ENCODE assay signal across 8 cellular contexts in genomic region chr19:19488041-19488874, GRCh38. TPM values are rescaled to one million over a fixed set of nuclear protein-coding genes. Genes with fewer than 3 reads are reported as not detected.
A peak's percentile ranks its signal among the peaks of the same experiment; 100 is the strongest.
DNase-seq lines count a peak whose midpoint lies in the region; ATAC-seq, FAIRE-seq and TF ChIP-seq lines count a peak whose summit lies in the region.
"Had no signal": no experiment of that assay in that cellular context is flagged by ENCODE, and none has a peak within 500 bp of the region (broad histone marks: within the 10 kb centered on the region; RNA-seq: fewer than 3 reads in every experiment).

No MANE protein-coding gene starts in this region.

- H3K9me3 ChIP-seq in Peyer's patch (no peaks in the 10 kb centered on the region), small intestine (ENCODE audit: control insufficient read depth, low read depth) (no peaks in the 10 kb centered on the region)

- TF ChIP-seq CTCF in Peyer's patch (IDR thresholded peaks at IDR 0.05) (no peak), epithelial cell of proximal tubule (conservative IDR thresholded peaks at IDR 0.05; ENCODE audit: low read depth, low read length) (no peak), omental fat pad (IDR thresholded peaks at IDR 0.05) (no peak)

- H3K4me1 ChIP-seq in Peyer's patch (peaks cover 16 to 51% (median 24%) of the 10 kb centered on the region in 4 donors), small intestine (ENCODE audit: control insufficient read depth in 2 of 2, insufficient read depth in 1 of 2, low read depth in 1 of 2, low read length in 1 of 2) (peaks cover 8 to 9% of the 10 kb centered on the region in 2 donors)

- peak overlapping the region; percentile 70 to 88 (median 76) for H3K27ac ChIP-seq in Peyer's patch
- H3K27ac ChIP-seq in small intestine (ENCODE audit: low read depth in 1 of 2, low read length in 1 of 2): peak overlapping the region; percentile 2 to 93
- H3K27ac ChIP-seq: KMS-11 had no signal

- FAIRE-seq in small intestine (lab: Jason Lieb, UNC): no peak

- WGBS in small intestine, 3 donors: 36 to 52% (median 47%) methylated on average over 18 of the region's 18 CpGs

- DNase-seq in Peyer's patch: no peak
- no peak for DNase-seq in epithelial cell of proximal tubule (ENCODE audit: low read depth)
- DNase-seq in small intestine: peak; percentile 36
- DNase-seq in NOMO-1 treated with DMSO at 0.1 percent for 48 hours (lab: John Stamatoyannopoulos, UW; ENCODE audit: unreplicated experiment): no peak
- DNase-seq in omental fat pad (ENCODE audit: low spot score): no peak

- no peaks in the 10 kb centered on the region for H3K27me3 ChIP-seq in Peyer's patch
- no peaks in the 10 kb centered on the region for H3K27me3 ChIP-seq in small intestine (ENCODE audit: control insufficient read depth in 2 of 2, insufficient read depth in 2 of 2, low read length in 2 of 2)

- H3K36me3 ChIP-seq in Peyer's patch (peaks cover 0 to 25% (median 0%) of the 10 kb centered on the region in 3 donors), small intestine (ENCODE audit: control insufficient read depth in 2 of 2, insufficient read depth in 2 of 2, low read length in 2 of 2) (peaks cover under 1 to 6% of the 10 kb centered on the region in 2 donors)

- no peak overlapping the region for H3K4me3 ChIP-seq in Peyer's patch
- H3K4me3 ChIP-seq in epithelial cell of proximal tubule (ENCODE audit: low read depth, low read length): peak overlapping the region; percentile 23
- no peak overlapping the region for H3K4me3 ChIP-seq in small intestine (ENCODE audit: low read depth in 1 of 2, low read length in 2 of 2)
- H3K4me3 ChIP-seq: lung had no signal

- ATAC-seq in GM21526 (IDR thresholded peaks at IDR 0.05; ENCODE audit: low FRiP score, unreplicated experiment) (no peak), omental fat pad (ENCODE audit: low FRiP score) (no peak)

- no peak for TF ChIP-seq POLR2A in Peyer's patch (IDR thresholded peaks at IDR 0.05)

RNA-seq across cellular contexts. Expression of gene TSSK6, which starts 27.1 kb away (rescaled TPM):
- total RNA-seq in Peyer's patch: 10 to 100 TPM in 2 of 4 donors, 1 to 10 TPM in 2; 3.0 to 14.0 (median 10.0) TPM
- 0.58 and 1.7 TPM in 2 replicates for total RNA-seq in epithelial cell of proximal tubule
- 1 to 10 TPM; 1.9 to 3.4 (median 2.0) TPM for polyA plus RNA-seq in small intestine
- 1 to 10 TPM in 2 of 4 donors, under 1 TPM in 1, not detected in 1; 0.75 to 3.6 (median 1.3) TPM for total RNA-seq in omental fat pad

RNA-seq across cellular contexts. Expression of gene NDUFA13, which starts 27.8 kb away (rescaled TPM):
- 100 to 1,000 TPM in 3 of 4 donors, 10 to 100 TPM in 1; 40.7 to 188 (median 126) TPM for total RNA-seq in Peyer's patch
- 166 and 181 TPM in 2 replicates for total RNA-seq in epithelial cell of proximal tubule
- polyA plus RNA-seq in small intestine: 100 to 1,000 TPM; 337 to 344 (median 341) TPM
- total RNA-seq in omental fat pad: 10 to 100 TPM; 57.4 to 97.2 (median 63.9) TPM

RNA-seq across cellular contexts. Expression of gene YJEFN3, which starts 40.5 kb away (rescaled TPM):
- total RNA-seq in Peyer's patch (1 to 10 TPM; 4.4 to 9.9 (median 5.6) TPM), epithelial cell of proximal tubule (0.51 and 0.58 TPM in 2 replicates), omental fat pad (1 to 10 TPM in 1 of 4 donors, under 1 TPM in 3; 0.75 to 1.1 (median 0.90) TPM)
- polyA plus RNA-seq in small intestine: 10 to 100 TPM; 11.2 to 44.1 (median 23.8) TPM

RNA-seq across cellular contexts. Expression of gene CILP2, which starts 49.8 kb away (rescaled TPM):
- not detected for total RNA-seq in Peyer's patch
- 0.06 TPM in 1 of 2 replicates, not detected in the other for total RNA-seq in epithelial cell of proximal tubule
- under 1 TPM in 1 of 3 donors, not detected in 2; 0.09 TPM for polyA plus RNA-seq in small intestine
- 1 to 10 TPM in 1 of 4 donors, under 1 TPM in 3; 0.28 to 2.2 (median 0.38) TPM for total RNA-seq in omental fat pad
